In the genomic region with DNA sequence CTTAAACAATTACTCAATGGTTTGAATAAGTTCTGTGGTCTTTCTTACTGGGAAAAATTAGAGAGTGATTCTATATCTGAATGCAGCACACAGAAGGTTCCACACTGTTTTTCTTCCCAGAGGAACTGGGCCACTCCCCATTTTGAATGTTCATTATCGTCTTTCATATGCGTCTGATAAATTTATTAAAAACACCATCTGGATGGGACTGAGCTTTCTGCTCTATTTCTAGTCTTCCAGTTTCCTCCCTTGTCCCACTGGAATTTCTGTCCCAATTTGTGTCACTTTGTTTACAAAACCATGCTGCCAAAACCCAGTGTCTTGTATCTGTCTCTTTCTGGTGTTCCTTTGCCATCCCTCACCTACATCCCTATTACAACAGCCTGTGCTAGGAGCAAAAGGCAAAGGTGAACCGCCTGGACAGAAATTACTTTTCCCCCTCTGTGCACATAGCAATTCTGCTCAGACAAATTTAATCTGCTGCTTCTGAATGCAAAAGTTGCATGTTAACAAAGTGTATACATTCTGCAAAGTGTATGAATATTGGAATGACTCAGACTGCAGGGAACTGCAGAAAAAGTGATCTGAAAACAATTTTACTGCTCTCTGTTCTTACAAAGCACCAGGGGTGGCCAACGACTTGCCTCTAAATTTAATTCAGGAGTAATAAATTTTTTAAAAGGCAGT, we compare ENCODE assay signal across 16 cellular contexts.
A peak's percentile ranks its signal among the peaks of the same experiment; 100 is the strongest.
DNase-seq lines count a peak whose midpoint lies in the region; ATAC-seq and TF ChIP-seq lines count a peak whose summit lies in the region.
"Had no signal": no experiment of that assay in that cellular context is flagged by ENCODE, and none has a peak within 500 bp of the region (broad histone marks: within the 10 kb centered on the region; RNA-seq: fewer than 3 reads in every experiment).

No MANE protein-coding gene starts in this region.

- no peak for DNase-seq in activated T-helper 2 cell treated with anti-CD3 and anti-CD28 coated beads, Interferon-gamma antibody, Interleukin-2, Interleukin-4, amounts not matched to agents 10 μg/mL and 5 μg/mL and 100 μg/mL, durations not matched to agents 14 hours and 24 hours and 36 hours (ENCODE audit: low spot score)
- DNase-seq in upper lobe of left lung (no peak), amniotic stem cell (lab: John Stamatoyannopoulos, UW) (no peak)
- no peak for DNase-seq in effector CD8-positive, alpha-beta T cell (lab: John Stamatoyannopoulos, UW)
- DNase-seq: activated CD4-positive, alpha-beta memory T cell treated with anti-CD3 and anti-CD28 coated beads, Interleukin-2, amount 10 ng/mL, durations not matched to agents 7 days and 5 days; activated naive CD4-positive, alpha-beta T cell treated with anti-CD3 and anti-CD28 coated beads for 36 hours; caudate nucleus; head of caudate nucleus; Kasumi-1; left colon had no signal

- no peaks in the 10 kb centered on the region for H3K27me3 ChIP-seq in upper lobe of left lung

- H3K9me3 Mint-ChIP-seq in activated T-helper 2 cell treated with anti-CD3 and anti-CD28 coated beads, Interferon-gamma antibody, Interleukin-2, Interleukin-4, amounts not matched to agents 10 μg/mL and 5 μg/mL and 100 μg/mL, durations not matched to agents 14 hours and 24 hours and 36 hours, result no peaks in the 10 kb centered on the region
- H3K9me3 Mint-ChIP-seq: activated naive CD4-positive, alpha-beta T cell treated with anti-CD3 and anti-CD28 coated beads for 36 hours had no signal

- peaks cover 0 to 14% (median 4%) of the 10 kb centered on the region in 4 donors for H3K4me1 ChIP-seq in upper lobe of left lung

- intact Hi-C loops in activated T-helper 2 cell treated with anti-CD3 and anti-CD28 coated beads, Interferon-gamma antibody, Interleukin-2, Interleukin-4, amounts not matched to agents 10 μg/mL and 5 μg/mL and 100 μg/mL, durations not matched to agents 14 hours and 24 hours and 36 hours (cut with micrococcal nuclease), result no loop called here

- WGBS in upper lobe of left lung, 2 donors, result 89 to 91% methylated on average over 4 of the region's 4 CpGs

- H3K4me1 Mint-ChIP-seq in activated T-helper 2 cell treated with anti-CD3 and anti-CD28 coated beads, Interferon-gamma antibody, Interleukin-2, Interleukin-4, amounts not matched to agents 10 μg/mL and 5 μg/mL and 100 μg/mL, durations not matched to agents 14 hours and 24 hours and 36 hours (ENCODE audit: low read depth), result peaks cover 25% of the 10 kb centered on the region

- TF ChIP-seq EP300 in upper lobe of left lung (IDR thresholded peaks at IDR 0.05), result no peak

- H3K27ac Mint-ChIP-seq in activated T-helper 2 cell treated with anti-CD3 and anti-CD28 coated beads, Interferon-gamma antibody, Interleukin-2, Interleukin-4, amounts not matched to agents 10 μg/mL and 5 μg/mL and 100 μg/mL, durations not matched to agents 14 hours and 24 hours and 36 hours, result peak overlapping the region; percentile 5
- H3K27ac Mint-ChIP-seq: activated CD4-positive, alpha-beta memory T cell treated with anti-CD3 and anti-CD28 coated beads, Interleukin-2, amount 10 ng/mL, durations not matched to agents 7 days and 5 days; activated naive CD4-positive, alpha-beta T cell treated with anti-CD3 and anti-CD28 coated beads for 36 hours had no signal

- no peak overlapping the region for H3K4me3 Mint-ChIP-seq in activated T-helper 2 cell treated with anti-CD3 and anti-CD28 coated beads, Interferon-gamma antibody, Interleukin-2, Interleukin-4, amounts not matched to agents 10 μg/mL and 5 μg/mL and 100 μg/mL, durations not matched to agents 14 hours and 24 hours and 36 hours (ENCODE audit: low read depth)
- H3K4me3 Mint-ChIP-seq: activated CD4-positive, alpha-beta memory T cell treated with anti-CD3 and anti-CD28 coated beads, Interleukin-2, amount 10 ng/mL, durations not matched to agents 7 days and 5 days; activated naive CD4-positive, alpha-beta T cell treated with anti-CD3 and anti-CD28 coated beads for 36 hours had no signal

- no peaks in the 10 kb centered on the region for H3K27me3 Mint-ChIP-seq in activated T-helper 2 cell treated with anti-CD3 and anti-CD28 coated beads, Interferon-gamma antibody, Interleukin-2, Interleukin-4, amounts not matched to agents 10 μg/mL and 5 μg/mL and 100 μg/mL, durations not matched to agents 14 hours and 24 hours and 36 hours (ENCODE audit: low read depth)
- H3K27me3 Mint-ChIP-seq: activated CD4-positive, alpha-beta memory T cell treated with anti-CD3 and anti-CD28 coated beads, Interleukin-2, amount 10 ng/mL, durations not matched to agents 7 days and 5 days had no signal

- TF ChIP-seq CTCF in upper lobe of left lung (IDR thresholded peaks at IDR 0.05), result no peak

- TF ChIP-seq POLR2A in GM18505 (IDR thresholded peaks at IDR 0.05; ENCODE audit: borderline replicate concordance, extremely low read depth, insufficient read depth, insufficient read length), result no peak
- no peak for TF ChIP-seq POLR2A in upper lobe of left lung (IDR thresholded peaks at IDR 0.05)

- no peak overlapping the region for H3K27ac ChIP-seq in upper lobe of left lung
- H3K27ac ChIP-seq: thoracic aorta had no signal

- H3K36me3 ChIP-seq in upper lobe of left lung, result no peaks in the 10 kb centered on the region
- H3K36me3 ChIP-seq: thoracic aorta had no signal

- no peak overlapping the region for H3K4me3 ChIP-seq in upper lobe of left lung
- H3K4me3 ChIP-seq: smooth muscle cell, thoracic aorta had no signal

- ATAC-seq in GM18505 (IDR thresholded peaks at IDR 0.05; ENCODE audit: unreplicated experiment) (peak; percentile 48), GM19463 (IDR thresholded peaks at IDR 0.05; ENCODE audit: unreplicated experiment) (peak; percentile 61), HG03095 (IDR thresholded peaks at IDR 0.05; ENCODE audit: unreplicated experiment) (peak; percentile 55), upper lobe of left lung (ENCODE audit: low FRiP score in 2 of 2) (no peak), GM21381 (IDR thresholded peaks at IDR 0.05; ENCODE audit: unreplicated experiment) (no peak)
- ATAC-seq: left colon had no signal

- no peaks in the 10 kb centered on the region for H3K36me3 Mint-ChIP-seq in activated T-helper 2 cell treated with anti-CD3 and anti-CD28 coated beads, Interferon-gamma antibody, Interleukin-2, Interleukin-4, amounts not matched to agents 10 μg/mL and 5 μg/mL and 100 μg/mL, durations not matched to agents 14 hours and 24 hours and 36 hours (ENCODE audit: low read depth)

- H3K9me3 ChIP-seq in upper lobe of left lung, result no peaks in the 10 kb centered on the region
- H3K9me3 ChIP-seq: thoracic aorta had no signal

Comparison
In these comparisons a context has a peak if more than half of its experiments do, and no peak if none do; other contexts are left out.
1. ATAC-seq: peak in GM18505 (single experiment), GM19463 (single experiment) and HG03095 (single experiment); none in upper lobe of left lung (0 of 2) and GM21381 (single experiment).